In genomic region chr7:114606100-114606499, GRCh38 we compare ENCODE assay signal across 33 cellular contexts.
"Had no signal": no experiment of that assay in that cellular context is flagged by ENCODE, and none has a peak within 500 bp of the region (broad histone marks: within the 10 kb centered on the region; RNA-seq: fewer than 3 reads in every experiment).

No MANE protein-coding gene starts in this region.

- H2AFZ ChIP-seq: PC-9 had no signal

- H3K4me1 ChIP-seq: SJCRH30 had no signal

- H3K9me3 ChIP-seq: MG63, SJCRH30 had no signal

- H3K27me3 ChIP-seq: MG63, SJCRH30 had no signal

- ATAC-seq: Panc1, Right ventricle myocardium inferior, SK-N-SH treated with all-trans-retinoic acid at 6 μM for 48 hours had no signal

- H3K4me2 ChIP-seq: PC-9 had no signal

- DNase-seq: Kasumi-1, MG63, NCI-H1048, NCI-H1092 treated with DMSO at 0.1 percent for 48 hours, NCI-H1105 treated with DMSO at 0.1 percent for 48 hours, NCI-H1417, NCI-H1436, NCI-H146, NCI-H1694, NCI-H187, NCI-H1930, NCI-H2029 treated with DMSO at 0.1 percent for 48 hours, NCI-H2081 treated with DMSO at 0.1 percent for 48 hours, NCI-H2107, NCI-H2171, NCI-H226, NCI-H446 treated with DMSO at 0.1 percent for 48 hours, NCI-H510A, NCI-H524, NCI-H526, NCI-H69, NCI-H748 treated with DMSO at 0.1 percent for 48 hours, NCI-H82, PC-9, SHP77, SIG-M5, SJCRH30 had no signal

- H3K4me3 ChIP-seq: MG63, PC-9, SJCRH30, SK-N-MC had no signal

- H3K36me3 ChIP-seq: MG63 had no signal

- FAIRE-seq: RCC 7860 had no signal

- H3K27ac ChIP-seq: PC-9, RWPE1, SJCRH30, SK-N-MC had no signal
